9 cellular contexts compared by ENCODE assay signal in the genomic region with DNA sequence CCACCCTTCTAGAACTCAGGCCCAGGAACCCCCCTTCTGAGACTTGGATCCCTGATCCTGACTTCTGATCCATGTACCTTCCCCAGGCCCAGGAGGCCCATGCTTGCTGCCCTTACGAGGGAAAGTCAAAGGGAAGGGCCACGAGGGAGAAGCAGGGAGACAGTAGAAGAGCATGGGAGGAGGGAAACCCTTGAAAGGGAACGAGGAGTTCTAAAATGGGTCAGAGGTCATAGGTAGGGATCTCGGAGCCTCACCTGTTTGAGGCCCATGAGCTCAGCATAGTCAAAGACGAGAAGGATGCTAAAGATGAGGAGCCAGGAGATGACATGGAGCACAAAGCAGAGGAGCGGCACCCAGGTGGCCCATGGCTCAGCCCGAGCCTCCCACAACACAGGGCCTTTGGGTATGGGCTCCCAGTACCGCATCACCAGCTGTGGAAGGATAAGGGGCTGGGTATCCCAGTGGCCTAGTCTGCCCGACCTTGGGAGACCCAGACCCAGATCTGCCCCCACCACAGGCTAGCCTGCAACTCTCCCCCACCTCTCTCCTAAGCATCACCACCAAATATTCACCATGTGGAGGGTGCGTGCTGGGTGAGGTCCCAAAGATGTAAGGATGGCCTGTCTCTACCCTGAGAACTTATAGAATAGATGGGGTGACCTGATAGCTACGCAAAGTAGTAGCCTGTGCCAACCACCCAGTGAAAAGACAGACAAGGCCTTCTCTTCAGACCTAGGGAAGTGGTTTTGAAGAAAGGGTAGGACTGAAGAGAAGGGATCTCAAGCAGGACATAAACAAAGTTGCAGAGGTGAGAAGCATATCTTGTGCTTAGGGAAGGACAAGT. TPM values are rescaled to one million over a fixed set of nuclear protein-coding genes. Genes with fewer than 3 reads are reported as not detected.
DNase-seq lines count a peak whose midpoint lies in the region; ATAC-seq, FAIRE-seq and TF ChIP-seq lines count a peak whose summit lies in the region.
"Had no signal": no experiment of that assay in that cellular context is flagged by ENCODE, and none has a peak within 500 bp of the region (broad histone marks: within the 10 kb centered on the region; RNA-seq: fewer than 3 reads in every experiment).

No MANE protein-coding gene starts in this region.

- H3K27me3 ChIP-seq in left ventricle myocardium inferior (ENCODE audit: low read depth) (no peaks in the 10 kb centered on the region), vagina (no peaks in the 10 kb centered on the region), brain microvascular endothelial cell (replicated peaks) (no peaks in the 10 kb centered on the region)

- peak overlapping the region; percentile 98 for H3K4me3 Mint-ChIP-seq in activated naive CD8-positive, alpha-beta T cell treated with anti-CD3 and anti-CD28 coated beads, Interleukin-2, amount 10 ng/mL, durations not matched to agents 7 days and 5 days

- H3K27me3 Mint-ChIP-seq in activated naive CD8-positive, alpha-beta T cell treated with anti-CD3 and anti-CD28 coated beads, Interleukin-2, amount 10 ng/mL, durations not matched to agents 7 days and 5 days: no peaks in the 10 kb centered on the region

- no peak for TF ChIP-seq POLR2A in vagina (IDR thresholded peaks at IDR 0.05)

- FAIRE-seq in HTR-8/SVneo (lab: Jason Lieb, UNC): no peak

- H3K4me1 ChIP-seq in left ventricle myocardium inferior (peaks cover 71% of the 10 kb centered on the region), mesodermal cell (ENCODE audit: control insufficient read depth, insufficient read depth, low read length, poor library complexity, severe bottlenecking) (peaks cover 27% of the 10 kb centered on the region), vagina (peaks cover 48% of the 10 kb centered on the region)

- H3K4me1 Mint-ChIP-seq in activated naive CD8-positive, alpha-beta T cell treated with anti-CD3 and anti-CD28 coated beads, Interleukin-2, amount 10 ng/mL, durations not matched to agents 7 days and 5 days: peaks cover 36% of the 10 kb centered on the region

- no peaks in the 10 kb centered on the region for H3K36me3 ChIP-seq in left ventricle myocardium inferior
- peaks cover 18% of the 10 kb centered on the region for H3K36me3 ChIP-seq in mesodermal cell (ENCODE audit: control insufficient read depth, insufficient read depth, low read length)
- H3K36me3 ChIP-seq in vagina: no peaks in the 10 kb centered on the region
- peaks cover 5% of the 10 kb centered on the region for H3K36me3 ChIP-seq in brain microvascular endothelial cell (replicated peaks)

- in situ Hi-C loops in brain microvascular endothelial cell (cut with HindIII; ENCODE audit: low pct_ligation_motif_present, low sequenced_read_pairs): no loop called here

- H3K9me3 ChIP-seq in left ventricle myocardium inferior (replicated peaks) (no peaks in the 10 kb centered on the region), mesodermal cell (ENCODE audit: control insufficient read depth, low read length) (no peaks in the 10 kb centered on the region), vagina (no peaks in the 10 kb centered on the region)

- no peak for TF ChIP-seq CTCF in left ventricle myocardium inferior (IDR thresholded peaks at IDR 0.05; ENCODE audit: borderline replicate concordance)
- no peak for TF ChIP-seq CTCF in vagina (IDR thresholded peaks at IDR 0.05)
- TF ChIP-seq CTCF in brain microvascular endothelial cell (IDR thresholded peaks at IDR 0.05; ENCODE audit: low read depth, low read length, missing control alignments): no peak

- ATAC-seq in activated naive CD8-positive, alpha-beta T cell treated with anti-CD3 and anti-CD28 coated beads, Interleukin-2, amount 10 ng/mL, durations not matched to agents 7 days and 5 days (ENCODE audit: low read depth): no peak

- peaks cover 18% of the 10 kb centered on the region for H3K36me3 Mint-ChIP-seq in activated naive CD8-positive, alpha-beta T cell treated with anti-CD3 and anti-CD28 coated beads, Interleukin-2, amount 10 ng/mL, durations not matched to agents 7 days and 5 days

- peak overlapping the region; percentile 66 for H3K27ac Mint-ChIP-seq in activated naive CD8-positive, alpha-beta T cell treated with anti-CD3 and anti-CD28 coated beads, Interleukin-2, amount 10 ng/mL, durations not matched to agents 7 days and 5 days

- intact Hi-C loops in left ventricle myocardium inferior (cut with micrococcal nuclease) (no loop called here), cardiac septum (cut with DNase I) (loop anchor here (5.0 kb wide), 1 partner anchor 72 kb away; a partner anchor contains a TSS), vagina (cut with DNase I) (loop anchor here (10.0 kb wide), 2 partner anchors 74 to 196 kb away; a partner anchor contains a TSS)

- no peaks in the 10 kb centered on the region for H3K9me3 Mint-ChIP-seq in activated naive CD8-positive, alpha-beta T cell treated with anti-CD3 and anti-CD28 coated beads, Interleukin-2, amount 10 ng/mL, durations not matched to agents 7 days and 5 days

- peak overlapping the region; percentile 97 for H3K27ac ChIP-seq in left ventricle myocardium inferior (replicated peaks)
- H3K27ac ChIP-seq in mesodermal cell (ENCODE audit: low read depth, low read length, severe bottlenecking): no peak overlapping the region
- peak overlapping the region; percentile 92 for H3K27ac ChIP-seq in vagina
- no peak overlapping the region for H3K27ac ChIP-seq in brain microvascular endothelial cell

- DNase-seq in left ventricle myocardium inferior (peak; percentile 5), cardiac septum (ENCODE audit: low spot score) (no peak), vagina (ENCODE audit: extremely low spot score in 2 of 2) (no peak), brain microvascular endothelial cell (no peak), HTR-8/SVneo (ENCODE audit: insufficient read length, low spot score) (no peak)
- DNase-seq in activated naive CD8-positive, alpha-beta T cell treated with anti-CD3 and anti-CD28 coated beads, Interleukin-2, amount 10 ng/mL, durations not matched to agents 7 days and 5 days: no peak
- DNase-seq in stimulated activated CD4-positive, alpha-beta T cell treated with anti-CD3 and anti-CD28 coated beads, Interleukin-12 subunit alpha, Interleukin-12 subunit beta, amount 100 ng/mL, for 4 hours: no peak
- DNase-seq: NCI-H2029 treated with DMSO at 0.1 percent for 48 hours had no signal

- WGBS in mesodermal cell (ENCODE audit: insufficient coverage in 2 of 2), 2 experiments: 95 to 99% methylated on average over 6 to 8 of the region's 11 CpGs

- POLR2A ChIA-PET in activated naive CD8-positive, alpha-beta T cell treated with anti-CD3 and anti-CD28 coated beads, Interleukin-2, amount 10 ng/mL, durations not matched to agents 7 days and 5 days (lab: Charles Lee): interaction anchor here (1.1 to 3.6 kb wide), 8 partner anchors 8 to 48 kb away, joined by 3 to 37 read pairs (median 6); a partner anchor contains a TSS

- H3K4me3 ChIP-seq in left ventricle myocardium inferior (peak overlapping the region; percentile 83), mesodermal cell (ENCODE audit: extremely low read depth, insufficient read depth, low read length, poor library complexity, severe bottlenecking) (peak overlapping the region; percentile 68), vagina (peak overlapping the region; percentile 55 to 76), brain microvascular endothelial cell (ENCODE audit: low read depth, low read length) (no peak overlapping the region)

RNA-seq across cellular contexts. Expression of a gene that starts 1.5 kb away (rescaled TPM):
- total RNA-seq in left ventricle myocardium inferior (3.7 TPM), cardiac septum (4.3 TPM), vagina (6.1 TPM)
- total RNA-seq in activated naive CD8-positive, alpha-beta T cell treated with anti-CD3 and anti-CD28 coated beads, Interleukin-2, amount 10 ng/mL, durations not matched to agents 7 days and 5 days: 10 to 100 TPM; 33.1 to 33.9 TPM
- 37.5 TPM for polyA plus RNA-seq in mesodermal cell (2013, experiment 1 of 2)
- 38.7 TPM for polyA plus RNA-seq in mesodermal cell (2013, experiment 2 of 2)

RNA-seq across cellular contexts. Expression of a gene that starts 2.8 kb away (rescaled TPM):
- total RNA-seq in left ventricle myocardium inferior (14.5 TPM), cardiac septum (37.7 TPM), vagina (42.5 TPM)
- 100 to 1,000 TPM; 245 to 251 TPM for total RNA-seq in activated naive CD8-positive, alpha-beta T cell treated with anti-CD3 and anti-CD28 coated beads, Interleukin-2, amount 10 ng/mL, durations not matched to agents 7 days and 5 days
- 168 TPM for polyA plus RNA-seq in mesodermal cell (2013, experiment 1 of 2)
- 126 TPM for polyA plus RNA-seq in mesodermal cell (2013, experiment 2 of 2)

RNA-seq across cellular contexts. Expression of a gene that starts 16.4 kb away (rescaled TPM):
- 22.1 TPM for total RNA-seq in left ventricle myocardium inferior
- total RNA-seq in cardiac septum: 21.6 TPM
- total RNA-seq in activated naive CD8-positive, alpha-beta T cell treated with anti-CD3 and anti-CD28 coated beads, Interleukin-2, amount 10 ng/mL, durations not matched to agents 7 days and 5 days: 10 to 100 TPM; 42.9 to 44.2 TPM
- 29.0 TPM for polyA plus RNA-seq in mesodermal cell (2013, experiment 1 of 2)
- 29.7 TPM for polyA plus RNA-seq in mesodermal cell (2013, experiment 2 of 2)
- total RNA-seq in vagina: 24.8 TPM

RNA-seq across cellular contexts. Expression of a gene that starts 27.8 kb away (rescaled TPM):
- total RNA-seq in left ventricle myocardium inferior (14.1 TPM), cardiac septum (23.1 TPM), vagina (12.3 TPM)
- 10 to 100 TPM; 50.2 to 52.2 TPM for total RNA-seq in activated naive CD8-positive, alpha-beta T cell treated with anti-CD3 and anti-CD28 coated beads, Interleukin-2, amount 10 ng/mL, durations not matched to agents 7 days and 5 days
- 60.6 TPM for polyA plus RNA-seq in mesodermal cell (2013, experiment 1 of 2)
- polyA plus RNA-seq in mesodermal cell (2013, experiment 2 of 2): 50.2 TPM

RNA-seq across cellular contexts. Expression of a gene that starts 30.9 kb away (rescaled TPM):
- 187 TPM for total RNA-seq in left ventricle myocardium inferior
- 215 TPM for total RNA-seq in cardiac septum
- 1,000 to 10,000 TPM; 1,168 to 1,207 TPM for total RNA-seq in activated naive CD8-positive, alpha-beta T cell treated with anti-CD3 and anti-CD28 coated beads, Interleukin-2, amount 10 ng/mL, durations not matched to agents 7 days and 5 days
- 1,638 TPM for polyA plus RNA-seq in mesodermal cell (2013, experiment 1 of 2)
- polyA plus RNA-seq in mesodermal cell (2013, experiment 2 of 2): 1,486 TPM
- total RNA-seq in vagina: 293 TPM

Comparison
In these comparisons a context has a peak if more than half of its experiments do, and no peak if none do; other contexts are left out.
1. H3K27ac ChIP-seq: peak in left ventricle myocardium inferior (single experiment) and vagina (single experiment); none in mesodermal cell (single experiment) and brain microvascular endothelial cell (single experiment).